Comparison of ENCODE assay signal across 19 cellular contexts in the genomic region with DNA sequence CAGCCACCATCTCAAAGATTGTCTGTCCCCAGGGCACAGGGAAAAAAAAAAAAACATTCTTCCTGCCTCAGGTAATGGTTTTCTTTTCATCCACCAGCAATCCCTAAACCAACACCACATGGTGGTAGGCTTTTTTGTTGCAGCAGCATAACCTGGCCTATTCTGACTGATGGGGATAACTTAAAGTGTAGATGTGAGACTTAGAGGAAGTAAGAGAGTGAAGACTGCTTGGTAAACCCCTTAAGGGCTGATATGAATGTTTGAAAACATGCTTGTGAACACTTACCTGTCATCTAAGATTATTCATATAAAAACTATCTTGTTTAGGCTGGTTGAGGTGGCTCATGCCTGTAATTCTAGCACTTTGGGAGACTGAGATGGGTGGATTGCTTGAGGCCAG.
DNase-seq lines count a peak whose midpoint lies in the region; ATAC-seq and TF ChIP-seq lines count a peak whose summit lies in the region.
"Had no signal": no experiment of that assay in that cellular context is flagged by ENCODE, and none has a peak within 500 bp of the region (broad histone marks: within the 10 kb centered on the region; RNA-seq: fewer than 3 reads in every experiment).

No MANE protein-coding gene starts in this region.

- DNase-seq in AG04450 (ENCODE audit: low read depth, low spot score) (no peak), memory B cell (ENCODE audit: low spot score in 2 of 2) (no peak), DMS153 treated with DMSO at 0.1 percent for 48 hours (lab: John Stamatoyannopoulos, UW; ENCODE audit: unreplicated experiment) (no peak), cardiac septum (ENCODE audit: low spot score) (no peak)
- DNase-seq in CD4-positive, CD25-positive, alpha-beta regulatory T cell, result no peak
- no peak for DNase-seq in activated CD4-positive, alpha-beta memory T cell treated with anti-CD3 and anti-CD28 coated beads, Interleukin-2, amount 10 ng/mL, durations not matched to agents 7 days and 5 days
- DNase-seq in central memory CD4-positive, alpha-beta T cell, result no peak
- DNase-seq: anterior cingulate cortex; colonic mucosa; DMS79; GOT3; MG63; naive thymus-derived CD4-positive, alpha-beta T cell; NCI-H2029 treated with DMSO at 0.1 percent for 48 hours; NCI-H526 treated with DMSO at 0.1 percent for 48 hours; PC-9 had no signal

- H3K27me3 Mint-ChIP-seq in CD4-positive, CD25-positive, alpha-beta regulatory T cell, result no peaks in the 10 kb centered on the region
- H3K27me3 Mint-ChIP-seq in activated CD4-positive, alpha-beta memory T cell treated with anti-CD3 and anti-CD28 coated beads, Interleukin-2, amount 10 ng/mL, durations not matched to agents 7 days and 5 days, result no peaks in the 10 kb centered on the region
- no peaks in the 10 kb centered on the region for H3K27me3 Mint-ChIP-seq in memory B cell
- H3K27me3 Mint-ChIP-seq: naive thymus-derived CD4-positive, alpha-beta T cell had no signal

- H3K27me3 ChIP-seq in AG04450 (ENCODE audit: control insufficient read depth, insufficient read depth, low read length), result no peaks in the 10 kb centered on the region
- no peaks in the 10 kb centered on the region for H3K27me3 ChIP-seq in CD4-positive, CD25-positive, alpha-beta regulatory T cell (ENCODE audit: control insufficient read depth, insufficient read depth, low read length)
- H3K27me3 ChIP-seq: colonic mucosa, MG63, suprapubic skin had no signal

- peak overlapping the region in 2 of 3 donors; percentile 28 to 59 for H3K27ac Mint-ChIP-seq in CD4-positive, CD25-positive, alpha-beta regulatory T cell
- peak overlapping the region; percentile 90 for H3K27ac Mint-ChIP-seq in activated CD4-positive, alpha-beta memory T cell treated with anti-CD3 and anti-CD28 coated beads, Interleukin-2, amount 10 ng/mL, durations not matched to agents 7 days and 5 days
- H3K27ac Mint-ChIP-seq in memory B cell, result peak overlapping the region; percentile 40
- H3K27ac Mint-ChIP-seq: progenitor cell of endocrine pancreas had no signal

- TF ChIP-seq CTCF in AG04450 (IDR thresholded peaks at IDR 0.05; ENCODE audit: low read depth, low read length), result no peak

- peaks cover 27 to 33% (median 28%) of the 10 kb centered on the region in 4 donors for H3K4me1 Mint-ChIP-seq in CD4-positive, CD25-positive, alpha-beta regulatory T cell
- H3K4me1 Mint-ChIP-seq in activated CD4-positive, alpha-beta memory T cell treated with anti-CD3 and anti-CD28 coated beads, Interleukin-2, amount 10 ng/mL, durations not matched to agents 7 days and 5 days, result peaks cover 74% of the 10 kb centered on the region
- peaks cover 27% of the 10 kb centered on the region for H3K4me1 Mint-ChIP-seq in memory B cell

- peaks cover 0 to 6% (median 1%) of the 10 kb centered on the region in 7 donors for H3K9me3 Mint-ChIP-seq in CD4-positive, CD25-positive, alpha-beta regulatory T cell
- H3K9me3 Mint-ChIP-seq in activated CD4-positive, alpha-beta memory T cell treated with anti-CD3 and anti-CD28 coated beads, Interleukin-2, amount 10 ng/mL, durations not matched to agents 7 days and 5 days, result peaks cover 22% of the 10 kb centered on the region
- H3K9me3 Mint-ChIP-seq in memory B cell, result peaks cover 2% of the 10 kb centered on the region

- H3K4me3 ChIP-seq in AG04450 (ENCODE audit: low read depth, low read length), result no peak overlapping the region
- H3K4me3 ChIP-seq in CD4-positive, CD25-positive, alpha-beta regulatory T cell (ENCODE audit: low read depth, low read length), result no peak overlapping the region
- H3K4me3 ChIP-seq: colonic mucosa, MG63, PC-9, suprapubic skin had no signal

- H3K27ac ChIP-seq in AG04450 (ENCODE audit: low read depth, low read length), result peak overlapping the region; percentile 73
- no peak overlapping the region for H3K27ac ChIP-seq in CD4-positive, CD25-positive, alpha-beta regulatory T cell (ENCODE audit: insufficient read depth, low read length, poor library complexity, severe bottlenecking)
- H3K27ac ChIP-seq: colonic mucosa, PC-9, suprapubic skin had no signal

- intact Hi-C loops in cardiac septum (cut with DNase I), result no loop called here

- H3K36me3 ChIP-seq in CD4-positive, CD25-positive, alpha-beta regulatory T cell (ENCODE audit: control insufficient read depth, insufficient read depth, low read length), result no peaks in the 10 kb centered on the region
- H3K36me3 ChIP-seq: colonic mucosa, MG63, suprapubic skin had no signal

- H3K9me3 ChIP-seq in AG04450 (ENCODE audit: control insufficient read depth, insufficient read depth, low read length), result no peaks in the 10 kb centered on the region
- no peaks in the 10 kb centered on the region for H3K9me3 ChIP-seq in CD4-positive, CD25-positive, alpha-beta regulatory T cell (ENCODE audit: control insufficient read depth in 2 of 2, low read length in 2 of 2)
- H3K9me3 ChIP-seq: colonic mucosa, MG63, suprapubic skin had no signal

- POLR2A ChIA-PET in AG04450 (lab: Yijun Ruan, JAX), result interaction anchor here (1.7 kb wide), 1 partner anchor 130 kb away, joined by 7 read pairs; a partner anchor contains a TSS
- POLR2A ChIA-PET in activated CD4-positive, alpha-beta memory T cell treated with anti-CD3 and anti-CD28 coated beads, Interleukin-2, amount 10 ng/mL, durations not matched to agents 7 days and 5 days (lab: Charles Lee), result interaction anchor here (0.9 to 11.3 kb wide), 13 partner anchors 17 to 327 kb away, joined by 3 to 155 read pairs (median 13); a partner anchor contains a TSS

- H3K4me1 ChIP-seq in CD4-positive, CD25-positive, alpha-beta regulatory T cell (ENCODE audit: control insufficient read depth, insufficient read depth, low read length, poor library complexity, severe bottlenecking), result peaks cover 20% of the 10 kb centered on the region
- H3K4me1 ChIP-seq: colonic mucosa, suprapubic skin had no signal

- CTCF ChIA-PET in AG04450 (lab: Charles Lee), result interaction anchor here (0.6 kb wide), 1 partner anchor 63 kb away, joined by 3 read pairs; no protein-coding TSS in a partner anchor
- CTCF ChIA-PET in activated CD4-positive, alpha-beta memory T cell treated with anti-CD3 and anti-CD28 coated beads, Interleukin-2, amount 10 ng/mL, durations not matched to agents 7 days and 5 days (lab: Charles Lee), result interaction anchor here (0.7 to 1.3 kb wide), 2 partner anchors 26 to 106 kb away, joined by 3 read pairs; no protein-coding TSS in a partner anchor

- H3K36me3 Mint-ChIP-seq in CD4-positive, CD25-positive, alpha-beta regulatory T cell, result no peaks in the 10 kb centered on the region
- H3K36me3 Mint-ChIP-seq in activated CD4-positive, alpha-beta memory T cell treated with anti-CD3 and anti-CD28 coated beads, Interleukin-2, amount 10 ng/mL, durations not matched to agents 7 days and 5 days (ENCODE audit: low read depth), result peaks cover 44% of the 10 kb centered on the region
- no peaks in the 10 kb centered on the region for H3K36me3 Mint-ChIP-seq in memory B cell

- ATAC-seq in CD4-positive, CD25-positive, alpha-beta regulatory T cell (ENCODE audit: low read depth in 2 of 2), result no peak
- no peak for ATAC-seq in memory B cell (ENCODE audit: low read depth)
- ATAC-seq in HG03097 (IDR thresholded peaks at IDR 0.05; ENCODE audit: low FRiP score, unreplicated experiment), result no peak
- ATAC-seq: naive thymus-derived CD4-positive, alpha-beta T cell had no signal

- no peak overlapping the region for H3K4me3 Mint-ChIP-seq in CD4-positive, CD25-positive, alpha-beta regulatory T cell
- H3K4me3 Mint-ChIP-seq in activated CD4-positive, alpha-beta memory T cell treated with anti-CD3 and anti-CD28 coated beads, Interleukin-2, amount 10 ng/mL, durations not matched to agents 7 days and 5 days, result no peak overlapping the region
- no peak overlapping the region for H3K4me3 Mint-ChIP-seq in memory B cell

Comparison
In these comparisons a context has a peak if more than half of its experiments do, and no peak if none do; other contexts are left out.
1. H3K27ac Mint-ChIP-seq: peak in every context shown above with its lines; median percentile 90 in activated CD4-positive, alpha-beta memory T cell treated with anti-CD3 and anti-CD28 coated beads, Interleukin-2, amount 10 ng/mL, durations not matched to agents 7 days and 5 days; 44 in CD4-positive, CD25-positive, alpha-beta regulatory T cell; 40 in memory B cell.